ENCODE assay signal across 9 cellular contexts in genomic region chr4:55183926-55184599, GRCh38. TPM values are rescaled to one million over a fixed set of nuclear protein-coding genes. Genes with fewer than 3 reads are reported as not detected.
DNase-seq lines count a peak whose midpoint lies in the region; ATAC-seq and TF ChIP-seq lines count a peak whose summit lies in the region.
"Had no signal": no experiment of that assay in that cellular context is flagged by ENCODE, and none has a peak within 500 bp of the region (broad histone marks: within the 10 kb centered on the region; RNA-seq: fewer than 3 reads in every experiment).

No MANE protein-coding gene starts in this region.

- no peak overlapping the region for H3K27ac Mint-ChIP-seq in natural killer cell

- H2AFZ ChIP-seq in neuronal stem cell (ENCODE audit: low read length) = no peak overlapping the region

- H3K18ac ChIP-seq in neuronal stem cell (ENCODE audit: low read length) = no peak overlapping the region

- H3K4me3 ChIP-seq in vagina (no peak overlapping the region), neuronal stem cell (ENCODE audit: low read length in 2 of 2) (no peak overlapping the region)

- H2BK15ac ChIP-seq in neuronal stem cell (ENCODE audit: low read length) = no peak overlapping the region

- H2AK5ac ChIP-seq in neuronal stem cell (ENCODE audit: low read depth, low read length) = no peak overlapping the region

- TF ChIP-seq CTCF in vagina (IDR thresholded peaks at IDR 0.05) (no peak), natural killer cell (IDR thresholded peaks at IDR 0.05) (no peak)

- no peaks in the 10 kb centered on the region for H3K9me3 ChIP-seq in vagina
- peaks cover 0 to 4% of the 10 kb centered on the region in 2 donors for H3K9me3 ChIP-seq in neuronal stem cell (replicated peaks in 1 of 2; ENCODE audit: control insufficient read depth in 2 of 2, insufficient read depth in 1 of 2, low read depth in 1 of 2, low read length in 2 of 2)

- H2BK12ac ChIP-seq in neuronal stem cell (ENCODE audit: low read length) = no peak overlapping the region

- H4K91ac ChIP-seq in neuronal stem cell (ENCODE audit: low read depth, low read length, poor library complexity) = no peak overlapping the region

- H3K36me3 ChIP-seq in vagina = no peaks in the 10 kb centered on the region
- H3K36me3 ChIP-seq in neuronal stem cell (replicated peaks in 1 of 2; ENCODE audit: control insufficient read depth in 2 of 2, insufficient read depth in 2 of 2, low read length in 2 of 2) = no peaks in the 10 kb centered on the region

- H3K27ac ChIP-seq in vagina = no peak overlapping the region
- H3K27ac ChIP-seq in neuronal stem cell (replicated peaks; ENCODE audit: low read length) = no peak overlapping the region

- H3K79me1 ChIP-seq in neuronal stem cell (ENCODE audit: low read depth, low read length) = no peaks in the 10 kb centered on the region

- H3K4me2 ChIP-seq in neuronal stem cell (ENCODE audit: insufficient read depth, low read length, poor library complexity, severe bottlenecking) = no peak overlapping the region

- no peaks in the 10 kb centered on the region for H3K27me3 ChIP-seq in vagina
- H3K27me3 ChIP-seq in neuronal stem cell (ENCODE audit: control insufficient read depth in 3 of 3, insufficient read depth in 3 of 3, low read depth in 1 of 3, low read length in 3 of 3) = no peaks in the 10 kb centered on the region

- TF ChIP-seq POLR2A in vagina (IDR thresholded peaks at IDR 0.05) = no peak

- DNase-seq in AG08395 (ENCODE audit: low spot score) (peak; percentile 83), HPDE6-E6E7 (ENCODE audit: extremely low spot score) (peak; percentile 70), astrocyte of the hippocampus (ENCODE audit: low read depth, low spot score) (peak; percentile 92), iris pigment epithelial cell (ENCODE audit: low read depth) (peak; percentile 97), vagina (ENCODE audit: extremely low spot score in 2 of 2) (no peak), neuronal stem cell (ENCODE audit: low spot score) (no peak), natural killer cell (no peak)
- DNase-seq: activated gamma-delta T cell treated with Interleukin-2 at 50 U/mL for 16 hours had no signal

- H3K4me3 Mint-ChIP-seq in natural killer cell = no peak overlapping the region

- H2BK120ac ChIP-seq in neuronal stem cell (ENCODE audit: low read depth, low read length) = no peak overlapping the region

- H3K14ac ChIP-seq in neuronal stem cell (ENCODE audit: low read length) = no peak overlapping the region

- H4K8ac ChIP-seq in neuronal stem cell (ENCODE audit: low read depth, low read length) = no peak overlapping the region

- no peak overlapping the region for H3K4ac ChIP-seq in neuronal stem cell (ENCODE audit: low read length)

- intact Hi-C loops in vagina (cut with DNase I) (no loop called here), natural killer cell (cut with micrococcal nuclease) (no loop called here)

- H3K4me1 ChIP-seq in vagina = peaks cover 17% of the 10 kb centered on the region
- peaks cover 4 to 27% of the 10 kb centered on the region in 2 donors for H3K4me1 ChIP-seq in neuronal stem cell (ENCODE audit: control insufficient read depth in 2 of 2, insufficient read depth in 1 of 2, low read depth in 1 of 2, low read length in 2 of 2)

- ATAC-seq in HG03175 (IDR thresholded peaks at IDR 0.05; ENCODE audit: unreplicated experiment) = no peak
- ATAC-seq in natural killer cell = no peak

- H3K9me3 Mint-ChIP-seq in natural killer cell = no peaks in the 10 kb centered on the region

- no CpG with 5 or more reads among the region's 8 CpGs for WGBS in neuronal stem cell (ENCODE audit: extremely low coverage in 2 of 2, insufficient read length in 2 of 2, insufficient replicate concordance in 1 of 2), 2 donors

- H3K4me1 Mint-ChIP-seq in natural killer cell = no peaks in the 10 kb centered on the region

- H2BK5ac ChIP-seq in neuronal stem cell (ENCODE audit: low read length) = no peak overlapping the region

- no peaks in the 10 kb centered on the region for H3K36me3 Mint-ChIP-seq in natural killer cell

- H3K27me3 Mint-ChIP-seq in natural killer cell (ENCODE audit: low read depth in 2 of 2) = peaks cover 0 to 14% of the 10 kb centered on the region in 2 donors

- H3K23ac ChIP-seq in neuronal stem cell (ENCODE audit: low read depth, low read length, poor library complexity) = no peak overlapping the region

- no peak overlapping the region for H3K9ac ChIP-seq in neuronal stem cell (ENCODE audit: low read depth, low read length, poor library complexity)

RNA-seq across cellular contexts. Expression of gene KDR, which starts 58.7 kb away (rescaled TPM):
- total RNA-seq in vagina = 19.4 TPM
- 0.35 TPM for polyA plus RNA-seq in neuronal stem cell (2013, experiment 1 of 2)
- polyA plus RNA-seq in neuronal stem cell (2013, experiment 2 of 2) = 0.37 TPM
- under 1 TPM in 2 of 3 donors, not detected in 1; 0.07 to 0.08 TPM for total RNA-seq in natural killer cell

Comparison
In these comparisons a context has a peak if more than half of its experiments do, and no peak if none do; other contexts are left out.
1. DNase-seq: peak in AG08395 (single experiment), HPDE6-E6E7 (single experiment), astrocyte of the hippocampus (single experiment) and iris pigment epithelial cell (single experiment); none in vagina (0 of 2), neuronal stem cell (single experiment) and natural killer cell (single experiment).
2. RNA of gene KDR, which starts 58.7 kb away (total RNA-seq): 19.4 TPM in vagina (single experiment); 0.07 to 0.08 TPM in natural killer cell; every median in the first group is over 10 times any median in the second.